ENCODE assay signal across 19 cellular contexts in the genomic region with DNA sequence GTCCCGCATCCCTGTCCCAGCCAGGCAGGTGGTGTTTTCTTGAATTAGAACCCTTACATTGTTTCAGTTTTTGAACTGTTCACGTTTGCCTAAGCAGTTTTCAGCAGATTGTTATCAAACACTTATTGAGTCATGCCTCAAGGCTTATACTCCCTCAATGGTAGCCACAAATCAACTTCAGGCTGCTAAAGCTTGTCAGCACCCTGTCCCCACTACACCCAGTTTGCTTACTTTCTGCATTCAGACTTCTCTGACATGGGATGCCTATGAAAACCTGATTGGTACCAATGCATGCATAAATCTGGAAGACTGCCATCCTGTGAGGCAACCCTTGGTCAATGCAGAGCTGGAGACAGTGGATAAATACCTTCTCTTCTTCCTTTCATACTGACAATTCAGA.
A peak's percentile ranks its signal among the peaks of the same experiment; 100 is the strongest.
DNase-seq lines count a peak whose midpoint lies in the region; ATAC-seq and TF ChIP-seq lines count a peak whose summit lies in the region.
"Had no signal": no experiment of that assay in that cellular context is flagged by ENCODE, and none has a peak within 500 bp of the region (broad histone marks: within the 10 kb centered on the region; RNA-seq: fewer than 3 reads in every experiment).

No MANE protein-coding gene starts in this region.

- no peak overlapping the region for H3K4me3 Mint-ChIP-seq in activated T-cell treated with anti-CD3 and anti-CD28 coated beads, Interleukin-2, amount 50 U/mL, for 72 hours
- no peak overlapping the region for H3K4me3 Mint-ChIP-seq in activated T-cell treated with anti-CD3 and anti-CD28 coated beads, Interleukin-2, amount 50 U/mL, for 24 hours
- peak overlapping the region; percentile 28 for H3K4me3 Mint-ChIP-seq in T-helper 2 cell treated with Interferon-gamma antibody and Interleukin-4, amounts not matched to agents 5 μg/mL and 100 μg/mL, for 36 hours
- H3K4me3 Mint-ChIP-seq in chondrocyte (ENCODE audit: unreplicated experiment) = no peak overlapping the region
- H3K4me3 Mint-ChIP-seq: activated CD4-positive, alpha-beta T cell treated with anti-CD3 and anti-CD28 coated beads, Interleukin-2, amount 10 ng/mL, durations not matched to agents 7 days and 5 days; H9 had no signal

- WGBS in thymus = 67% methylated on average over 2 of the region's 2 CpGs

- DNase-seq in activated T-cell treated with anti-CD3 and anti-CD28 coated beads, Interleukin-2, amount 50 U/mL, for 72 hours = no peak
- DNase-seq in activated T-cell treated with anti-CD3 and anti-CD28 coated beads, Interleukin-2, amount 50 U/mL, for 24 hours = no peak
- DNase-seq in T-helper 2 cell treated with Interferon-gamma antibody and Interleukin-4, amounts not matched to agents 5 μg/mL and 100 μg/mL, for 36 hours (ENCODE audit: low spot score) = peak; percentile 9
- peak; percentile 39 for DNase-seq in fibroblast of gingiva (ENCODE audit: low read depth)
- no peak for DNase-seq in activated CD4-positive, alpha-beta T cell treated with anti-CD3 and anti-CD28 coated beads for 4 hours
- no peak for DNase-seq in chondrocyte (ENCODE audit: low spot score)
- no peak for DNase-seq in hypothalamus (lab: John Stamatoyannopoulos, UW)
- DNase-seq: activated CD4-positive, alpha-beta T cell treated with anti-CD3 and anti-CD28 coated beads, Interleukin-2, amount 10 ng/mL, durations not matched to agents 7 days and 5 days; activated T-cell treated with anti-CD3 and anti-CD28 coated beads, Interleukin-2, amount 50 U/mL, for 48 hours; H9; NCI-H1436; NCI-H526 treated with DMSO at 0.1 percent for 48 hours; RPMI8226; stimulated activated naive CD8-positive, alpha-beta T cell treated with anti-CD3 and anti-CD28 coated beads, Interleukin-15, Interleukin-2, amounts not matched to agents 100 U/mL and 50 U/mL, for 24 hours had no signal

- no peak overlapping the region for H3K27ac Mint-ChIP-seq in activated T-cell treated with anti-CD3 and anti-CD28 coated beads, Interleukin-2, amount 50 U/mL, for 72 hours
- no peak overlapping the region for H3K27ac Mint-ChIP-seq in activated T-cell treated with anti-CD3 and anti-CD28 coated beads, Interleukin-2, amount 50 U/mL, for 24 hours
- peak overlapping the region; percentile 49 for H3K27ac Mint-ChIP-seq in T-helper 2 cell treated with Interferon-gamma antibody and Interleukin-4, amounts not matched to agents 5 μg/mL and 100 μg/mL, for 36 hours
- H3K27ac Mint-ChIP-seq in chondrocyte (ENCODE audit: unreplicated experiment) = no peak overlapping the region
- H3K27ac Mint-ChIP-seq: activated CD4-positive, alpha-beta T cell treated with anti-CD3 and anti-CD28 coated beads, Interleukin-2, amount 10 ng/mL, durations not matched to agents 7 days and 5 days; H9 had no signal

- peaks cover 7% of the 10 kb centered on the region for H3K4me1 ChIP-seq in thymus (ENCODE audit: control insufficient read depth, insufficient read depth, low read length)

- peaks cover 0 to 2% of the 10 kb centered on the region in 2 donors for H3K36me3 Mint-ChIP-seq in activated T-cell treated with anti-CD3 and anti-CD28 coated beads, Interleukin-2, amount 50 U/mL, for 72 hours (ENCODE audit: insufficient read depth in 2 of 2)
- H3K36me3 Mint-ChIP-seq in activated T-cell treated with anti-CD3 and anti-CD28 coated beads, Interleukin-2, amount 50 U/mL, for 24 hours (ENCODE audit: low read depth) = no peaks in the 10 kb centered on the region
- H3K36me3 Mint-ChIP-seq in T-helper 2 cell treated with Interferon-gamma antibody and Interleukin-4, amounts not matched to agents 5 μg/mL and 100 μg/mL, for 36 hours (ENCODE audit: low read depth) = peaks cover 2% of the 10 kb centered on the region
- H3K36me3 Mint-ChIP-seq in chondrocyte (ENCODE audit: low read depth) = no peaks in the 10 kb centered on the region

- no peaks in the 10 kb centered on the region for H3K36me3 ChIP-seq in thymus (ENCODE audit: control insufficient read depth, insufficient read depth)
- H3K36me3 ChIP-seq: gastroesophageal sphincter, neutrophil had no signal

- H3K4me3 ChIP-seq in thymus (ENCODE audit: low read length) = no peak overlapping the region
- H3K4me3 ChIP-seq: A549, gastroesophageal sphincter, smooth muscle cell had no signal

- no peaks in the 10 kb centered on the region for H3K9me3 ChIP-seq in thymus (ENCODE audit: control insufficient read depth)
- H3K9me3 ChIP-seq: A549, gastroesophageal sphincter, neutrophil had no signal

- peak overlapping the region; percentile 49 for H3K27ac ChIP-seq in thymus (ENCODE audit: low read depth)
- H3K27ac ChIP-seq: A549, gastroesophageal sphincter, neutrophil had no signal

- peak; percentile 44 to 47 for ATAC-seq in activated T-cell treated with anti-CD3 and anti-CD28 coated beads, Interleukin-2, amount 50 U/mL, for 72 hours (replicated peaks in 1 of 2)
- ATAC-seq: A549; gastroesophageal sphincter; stimulated activated naive CD8-positive, alpha-beta T cell treated with anti-CD3 and anti-CD28 coated beads, Interleukin-15, Interleukin-2, amounts not matched to agents 100 U/mL and 50 U/mL, for 24 hours had no signal

- H3K27me3 Mint-ChIP-seq in activated T-cell treated with anti-CD3 and anti-CD28 coated beads, Interleukin-2, amount 50 U/mL, for 72 hours (ENCODE audit: low read depth) = no peaks in the 10 kb centered on the region
- H3K27me3 Mint-ChIP-seq in activated T-cell treated with anti-CD3 and anti-CD28 coated beads, Interleukin-2, amount 50 U/mL, for 24 hours = no peaks in the 10 kb centered on the region
- H3K27me3 Mint-ChIP-seq in T-helper 2 cell treated with Interferon-gamma antibody and Interleukin-4, amounts not matched to agents 5 μg/mL and 100 μg/mL, for 36 hours (ENCODE audit: low read depth) = no peaks in the 10 kb centered on the region
- no peaks in the 10 kb centered on the region for H3K27me3 Mint-ChIP-seq in chondrocyte (ENCODE audit: low read depth)
- H3K27me3 Mint-ChIP-seq: activated CD4-positive, alpha-beta T cell treated with anti-CD3 and anti-CD28 coated beads, Interleukin-2, amount 10 ng/mL, durations not matched to agents 7 days and 5 days had no signal

- H3K27me3 ChIP-seq in thymus (ENCODE audit: control insufficient read depth, insufficient read depth) = no peaks in the 10 kb centered on the region
- H3K27me3 ChIP-seq: gastroesophageal sphincter, neutrophil had no signal

- no peaks in the 10 kb centered on the region for H3K9me3 Mint-ChIP-seq in activated T-cell treated with anti-CD3 and anti-CD28 coated beads, Interleukin-2, amount 50 U/mL, for 72 hours
- H3K9me3 Mint-ChIP-seq in activated T-cell treated with anti-CD3 and anti-CD28 coated beads, Interleukin-2, amount 50 U/mL, for 24 hours = peaks cover 4% of the 10 kb centered on the region
- peaks cover 9% of the 10 kb centered on the region for H3K9me3 Mint-ChIP-seq in T-helper 2 cell treated with Interferon-gamma antibody and Interleukin-4, amounts not matched to agents 5 μg/mL and 100 μg/mL, for 36 hours
- H3K9me3 Mint-ChIP-seq in chondrocyte (ENCODE audit: low read depth) = no peaks in the 10 kb centered on the region
- H3K9me3 Mint-ChIP-seq: H9 had no signal

- no peak for TF ChIP-seq CTCF in chondrocyte (IDR thresholded peaks at IDR 0.05)

- H3K4me1 Mint-ChIP-seq in activated T-cell treated with anti-CD3 and anti-CD28 coated beads, Interleukin-2, amount 50 U/mL, for 72 hours (ENCODE audit: low read depth) = peaks cover 29% of the 10 kb centered on the region
- H3K4me1 Mint-ChIP-seq in activated T-cell treated with anti-CD3 and anti-CD28 coated beads, Interleukin-2, amount 50 U/mL, for 24 hours (ENCODE audit: low read depth) = peaks cover 32% of the 10 kb centered on the region
- H3K4me1 Mint-ChIP-seq in T-helper 2 cell treated with Interferon-gamma antibody and Interleukin-4, amounts not matched to agents 5 μg/mL and 100 μg/mL, for 36 hours (ENCODE audit: low read depth) = peaks cover 31% of the 10 kb centered on the region
- no peaks in the 10 kb centered on the region for H3K4me1 Mint-ChIP-seq in chondrocyte (ENCODE audit: low read depth)

Comparison
In these comparisons a context has a peak if more than half of its experiments do, and no peak if none do; other contexts are left out.
1. DNase-seq: peak in T-helper 2 cell treated with Interferon-gamma antibody and Interleukin-4, amounts not matched to agents 5 μg/mL and 100 μg/mL, for 36 hours (single experiment) and fibroblast of gingiva (single experiment); none in activated T-cell treated with anti-CD3 and anti-CD28 coated beads, Interleukin-2, amount 50 U/mL, for 72 hours (0 of 2), activated T-cell treated with anti-CD3 and anti-CD28 coated beads, Interleukin-2, amount 50 U/mL, for 24 hours (single experiment), activated CD4-positive, alpha-beta T cell treated with anti-CD3 and anti-CD28 coated beads for 4 hours (0 of 2), chondrocyte (single experiment) and hypothalamus (0 of 51).